Comparison of ENCODE assay signal across 1 cellular context in genomic region chr1:228089520-228090380, GRCh38.
TF ChIP-seq lines count a peak whose summit lies in the region.

No MANE protein-coding gene starts in this region.

TF ChIP-seq in HepG2, 621 proteins besides CTCF, POLR2A, EP300 and RAD21:
- no peak for TF ChIP-seq ZSCAN31 (CRISPR knock-in tag; IDR thresholded peaks at IDR 0.05; ENCODE audit: low read depth)
- no peak for TF ChIP-seq ZNF484 (CRISPR knock-in tag; IDR thresholded peaks at IDR 0.05; ENCODE audit: borderline replicate concordance, low read depth)
- peak; percentile 67 for TF ChIP-seq AGO2 (optimal IDR thresholded peaks at IDR 0.05; ENCODE audit: low read depth, low read length)
- TF ChIP-seq NR2C2 (CRISPR knock-in tag; IDR thresholded peaks at IDR 0.05; ENCODE audit: borderline replicate concordance) = no peak
- TF ChIP-seq RBM22 (optimal IDR thresholded peaks at IDR 0.05; ENCODE audit: low read length) = peak; percentile 45
- no peak for TF ChIP-seq GLMP (CRISPR knock-in tag; IDR thresholded peaks at IDR 0.05; ENCODE audit: borderline replicate concordance)
- no peak for TF ChIP-seq POGK (CRISPR knock-in tag; conservative IDR thresholded peaks at IDR 0.05)
- TF ChIP-seq ZBTB33 (CRISPR knock-in tag; IDR thresholded peaks at IDR 0.05) = peak; percentile 26; the same call in 1 of the 2 replicates
- TF ChIP-seq ZNF557 (CRISPR knock-in tag; IDR thresholded peaks at IDR 0.05) = no peak
- TF ChIP-seq TP53 (CRISPR knock-in tag; conservative IDR thresholded peaks at IDR 0.05) = no peak
- no peak for TF ChIP-seq ARNT2 (CRISPR knock-in tag; IDR thresholded peaks at IDR 0.05; ENCODE audit: low read depth)
- TF ChIP-seq IRF9 (CRISPR knock-in tag; IDR thresholded peaks at IDR 0.05; ENCODE audit: borderline replicate concordance) = no peak
TF ChIP-seq in HepG2: peak in this region for 3.
